27 cellular contexts compared by ENCODE assay signal in the genomic region with DNA sequence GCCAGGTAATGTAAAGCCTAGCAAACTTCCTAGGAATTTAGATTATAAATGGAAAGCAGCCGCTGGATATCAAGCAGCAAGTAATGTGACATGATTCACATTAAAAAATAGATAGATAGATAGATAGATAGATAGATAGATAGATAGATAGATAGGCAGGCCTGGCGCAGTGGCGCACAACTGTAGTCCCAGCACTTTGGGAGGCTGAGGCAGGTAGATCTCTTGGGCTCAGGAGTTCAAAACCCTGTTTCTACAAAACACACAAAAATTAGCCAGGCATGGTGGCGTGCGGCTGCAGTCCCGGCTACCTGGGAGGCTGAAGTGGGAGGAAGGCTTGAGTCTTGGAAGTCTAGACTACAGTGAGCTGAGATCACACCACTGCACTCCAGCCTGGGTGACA.
"Had no signal": no experiment of that assay in that cellular context is flagged by ENCODE, and none has a peak within 500 bp of the region (broad histone marks: within the 10 kb centered on the region; RNA-seq: fewer than 3 reads in every experiment).

No MANE protein-coding gene starts in this region.

- FAIRE-seq: colon, endometrium, endothelial cell of umbilical vein, frontal cortex had no signal

- H3K9me3 ChIP-seq: colonic mucosa, esophagus muscularis mucosa, esophagus squamous epithelium, gastrocnemius medialis, gastroesophageal sphincter, heart left ventricle, heart right ventricle had no signal

- H3K4me1 ChIP-seq: colonic mucosa, esophagus muscularis mucosa, esophagus squamous epithelium, foreskin keratinocyte, gastrocnemius medialis, gastroesophageal sphincter, heart left ventricle, heart right ventricle had no signal

- H3K27me3 ChIP-seq: colonic mucosa, dorsolateral prefrontal cortex, esophagus muscularis mucosa, esophagus squamous epithelium, foreskin keratinocyte, gastrocnemius medialis, gastroesophageal sphincter, heart left ventricle, heart right ventricle had no signal

- H3K36me3 ChIP-seq: colonic mucosa, esophagus muscularis mucosa, esophagus squamous epithelium, gastrocnemius medialis, gastroesophageal sphincter, heart left ventricle, heart right ventricle had no signal

- H3K27ac ChIP-seq: colonic mucosa, coronary artery, dorsolateral prefrontal cortex, epithelial cell of prostate, esophagus muscularis mucosa, esophagus squamous epithelium, foreskin keratinocyte, gastrocnemius medialis, gastroesophageal sphincter, heart left ventricle, heart right ventricle had no signal

- DNase-seq: colonic mucosa; cortex of kidney; dermis blood vessel endothelial cell; dorsolateral prefrontal cortex; effector CD4-positive, alpha-beta T cell; effector CD8-positive, alpha-beta T cell; effector memory CD4-positive, alpha-beta T cell; effector memory CD8-positive, alpha-beta T cell; endodermal cell; erythroblast; esophagus squamous epithelium; foreskin fibroblast; foreskin keratinocyte; foreskin melanocyte; gastrocnemius medialis; glutamatergic neuron; heart left ventricle; heart right ventricle had no signal

- ATAC-seq: effector memory CD8-positive, alpha-beta T cell; esophagus mucosa; foreskin keratinocyte; gastrocnemius medialis; gastroesophageal sphincter; heart left ventricle; heart right ventricle had no signal

- H3K4me3 ChIP-seq: colonic mucosa, coronary artery, dorsolateral prefrontal cortex, esophagus muscularis mucosa, esophagus squamous epithelium, gastrocnemius medialis, gastroesophageal sphincter, heart left ventricle, heart right ventricle had no signal
